In the genomic region with DNA sequence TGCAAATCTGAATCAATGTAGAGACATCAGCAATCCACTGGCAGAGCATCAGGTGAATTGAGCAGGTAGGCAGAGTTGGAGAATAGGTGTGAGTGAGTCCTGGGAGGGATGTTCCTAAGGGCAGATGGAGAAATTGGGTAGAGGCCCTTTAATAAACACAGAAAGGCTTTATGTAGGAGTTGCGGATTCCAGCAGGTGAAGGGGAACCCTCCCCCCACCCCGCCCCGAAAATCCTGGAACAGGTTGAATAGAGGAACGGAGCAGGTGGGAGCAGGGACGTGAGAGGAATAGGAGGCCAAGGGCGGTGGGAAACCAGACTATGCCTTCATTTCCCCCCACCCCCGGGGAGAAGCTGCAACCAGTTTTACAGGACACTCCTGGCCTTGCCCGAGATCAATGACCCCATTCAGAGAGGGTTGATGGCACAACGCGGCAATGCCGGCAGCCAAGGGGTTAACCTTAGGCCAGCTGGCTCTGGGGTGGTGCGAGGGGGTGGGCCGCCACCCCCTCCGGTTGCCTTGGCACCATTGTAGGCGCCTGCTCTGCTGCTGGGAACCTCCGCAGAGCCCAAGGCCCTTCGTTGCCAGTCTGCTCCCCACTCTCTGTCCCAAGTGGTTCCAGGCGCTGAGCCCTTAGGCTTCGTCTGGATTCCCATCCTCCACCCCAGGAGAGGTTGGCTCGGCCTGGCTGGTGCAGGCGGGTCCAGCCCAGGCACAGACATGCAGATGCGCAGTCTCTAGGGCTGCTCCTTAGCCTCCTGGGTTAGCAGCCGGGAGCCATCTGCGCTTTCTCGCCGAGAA, we compare ENCODE assay signal across 7 cellular contexts. TPM values are rescaled to one million over a fixed set of nuclear protein-coding genes. Genes with fewer than 3 reads are reported as not detected.
DNase-seq lines count a peak whose midpoint lies in the region; ATAC-seq and TF ChIP-seq lines count a peak whose summit lies in the region.

No MANE protein-coding gene starts in this region.

- no peak for TF ChIP-seq EP300 in stomach (IDR thresholded peaks at IDR 0.05)

- intact Hi-C loops in stomach (cut with DNase I; ENCODE audit: low total_unique reads), result no loop called here

- H3K9me3 ChIP-seq in stomach, result no peaks in the 10 kb centered on the region

- H3K4me3 ChIP-seq in cardiac fibroblast (replicated peaks in 1 of 2; ENCODE audit: low read depth in 2 of 2, low read length in 2 of 2) (no peak overlapping the region), stomach (peak overlapping the region; percentile 45 to 56 (median 52))

- no peak for ATAC-seq in GM18519 (IDR thresholded peaks at IDR 0.05; ENCODE audit: low FRiP score, unreplicated experiment)

- H3K27ac ChIP-seq in layer of hippocampus (ENCODE audit: low read depth, low read length), result peak overlapping the region; percentile 75
- H3K27ac ChIP-seq in stomach, result peak overlapping the region in 3 of 5 donors; percentile 58 to 82 (median 70)

- H3K4me1 ChIP-seq in stomach, result peaks cover 17 to 25% (median 20%) of the 10 kb centered on the region in 4 donors

- H3K27me3 ChIP-seq in layer of hippocampus (ENCODE audit: control insufficient read depth, insufficient read depth, low read length), result no peaks in the 10 kb centered on the region
- H3K27me3 ChIP-seq in stomach, result peaks cover 0 to 71% (median 22%) of the 10 kb centered on the region in 3 donors

- H3K36me3 ChIP-seq in stomach, result no peaks in the 10 kb centered on the region

- 2 to 5% (median 3%) methylated on average over 21 to 26 of the region's 26 CpGs for WGBS in stomach, 5 donors

- no peak for TF ChIP-seq CTCF in cardiac fibroblast (IDR thresholded peaks at IDR 0.05; ENCODE audit: low read depth, low read length)
- no peak for TF ChIP-seq CTCF in stomach (IDR thresholded peaks at IDR 0.05)

- TF ChIP-seq POLR2A in stomach (IDR thresholded peaks at IDR 0.05), result no peak

- DNase-seq in GM03348 (ENCODE audit: low spot score), result peak; percentile 66
- peak; percentile 85 for DNase-seq in NCI-H2227 (lab: John Stamatoyannopoulos, UW; ENCODE audit: unreplicated experiment)
- DNase-seq in cardiac fibroblast (ENCODE audit: low read depth in 2 of 2), result peak; percentile 13 to 40
- DNase-seq in stomach, result no peak
- no peak for DNase-seq in 8988T

RNA-seq across cellular contexts. Expression of a gene that starts 0.8 kb away (rescaled TPM):
- 10 to 100 TPM in 1 of 5 donors, 1 to 10 TPM in 2, under 1 TPM in 1, not detected in 1; 0.43 to 40.8 (median 3.5) TPM for total RNA-seq in stomach
- polyA plus RNA-seq in stomach, result 1 to 10 TPM; 4.5 to 6.0 (median 4.5) TPM

RNA-seq across cellular contexts. Expression of a gene that starts 17.0 kb away (rescaled TPM):
- 100 to 1,000 TPM in 3 of 5 donors, 10 to 100 TPM in 2; 42.0 to 351 (median 133) TPM for total RNA-seq in stomach
- polyA plus RNA-seq in stomach, result 100 to 1,000 TPM; 124 to 161 (median 135) TPM

RNA-seq across cellular contexts. Expression of a gene that starts 37.5 kb away (rescaled TPM):
- total RNA-seq in stomach, result 100 to 1,000 TPM; 104 to 644 (median 239) TPM
- 100 to 1,000 TPM in 1 of 3 donors, 10 to 100 TPM in 2; 31.8 to 189 (median 78.9) TPM for polyA plus RNA-seq in stomach

RNA-seq across cellular contexts. Expression of a gene that starts 39.7 kb away (rescaled TPM):
- total RNA-seq in stomach, result 1 to 10 TPM in 1 of 5 donors, not detected in 4; 8.3 TPM
- polyA plus RNA-seq in stomach, result not detected

RNA-seq across cellular contexts. Expression of a gene that starts 56.1 kb away (rescaled TPM):
- 1 to 10 TPM in 2 of 5 donors, not detected in 3; 2.0 to 5.4 TPM for total RNA-seq in stomach
- under 1 TPM; 0.30 to 0.31 (median 0.31) TPM for polyA plus RNA-seq in stomach

Comparison
In these comparisons a context has a peak if more than half of its experiments do, and no peak if none do; other contexts are left out.
1. DNase-seq: peak in GM03348 (single experiment), NCI-H2227 (single experiment) and cardiac fibroblast (2 of 2); none in stomach (single experiment) and 8988T (single experiment).
2. H3K4me3 ChIP-seq: peak in stomach (4 of 4); none in cardiac fibroblast (0 of 2).